ENCODE assay signal across 15 cellular contexts in the genomic region with DNA sequence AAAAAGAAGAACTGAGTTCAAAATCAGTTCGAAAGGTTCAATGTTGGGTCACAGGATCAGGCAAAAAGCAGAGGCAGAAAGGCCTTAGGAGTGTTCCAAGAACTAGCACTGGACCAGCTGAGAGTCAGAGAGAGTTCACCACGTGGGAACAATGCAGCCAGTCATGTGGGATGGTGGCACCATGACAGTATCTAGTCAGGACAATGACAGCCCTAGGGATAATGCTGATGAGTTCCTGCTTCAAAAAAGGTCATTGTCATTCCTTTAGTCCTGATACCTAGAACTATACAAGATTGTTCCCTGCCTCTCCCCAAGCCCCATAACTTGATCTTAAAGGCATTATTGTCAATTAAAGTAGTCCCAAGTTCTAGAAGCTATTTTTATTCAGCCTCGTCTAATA. TPM values are rescaled to one million over a fixed set of nuclear protein-coding genes. Genes with fewer than 3 reads are reported as not detected.
"Had no signal": no experiment of that assay in that cellular context is flagged by ENCODE, and none has a peak within 500 bp of the region (broad histone marks: within the 10 kb centered on the region; RNA-seq: fewer than 3 reads in every experiment).

No MANE protein-coding gene starts in this region.

RNA-seq across cellular contexts. Expression of gene OR2A1, which starts 39.4 kb away (rescaled TPM):
- total RNA-seq: activated B cell treated with CpG ODN at 0.5 μM for 24 hours; activated CD8-positive, alpha-beta memory T cell treated with anti-CD3 and anti-CD28 coated beads, Interleukin-2, amount 10 ng/mL, durations not matched to agents 7 days and 5 days; activated CD8-positive, alpha-beta T cell treated with anti-CD3 and anti-CD28 coated beads, Interleukin-2, amount 10 ng/mL, durations not matched to agents 7 days and 5 days; activated T-helper 2 cell treated with anti-CD3 and anti-CD28 coated beads, Interferon-gamma antibody, Interleukin-2, Interleukin-4, amounts not matched to agents 10 μg/mL and 5 μg/mL and 100 μg/mL, durations not matched to agents 14 hours and 24 hours and 36 hours; left ventricle myocardium inferior; lung; pancreas; pulmonary artery endothelial cell; T-cell had no signal

RNA-seq across cellular contexts. Expression of gene NOBOX, which starts 51.8 kb away (rescaled TPM):
- total RNA-seq: activated B cell treated with CpG ODN at 0.5 μM for 24 hours; activated CD8-positive, alpha-beta memory T cell treated with anti-CD3 and anti-CD28 coated beads, Interleukin-2, amount 10 ng/mL, durations not matched to agents 7 days and 5 days; activated CD8-positive, alpha-beta T cell treated with anti-CD3 and anti-CD28 coated beads, Interleukin-2, amount 10 ng/mL, durations not matched to agents 7 days and 5 days; activated T-helper 2 cell treated with anti-CD3 and anti-CD28 coated beads, Interferon-gamma antibody, Interleukin-2, Interleukin-4, amounts not matched to agents 10 μg/mL and 5 μg/mL and 100 μg/mL, durations not matched to agents 14 hours and 24 hours and 36 hours; gastroesophageal sphincter; heart right ventricle; left ventricle myocardium inferior; lung; naive thymus-derived CD4-positive, alpha-beta T cell; pancreas; pulmonary artery endothelial cell; spleen; T-cell; T-helper 2 cell treated with Interferon-gamma antibody and Interleukin-4, amounts not matched to agents 100 ng/mL and 5 ng/mL, for 36 hours; uterus had no signal
